8 cellular contexts compared by ENCODE assay signal in the genomic region with DNA sequence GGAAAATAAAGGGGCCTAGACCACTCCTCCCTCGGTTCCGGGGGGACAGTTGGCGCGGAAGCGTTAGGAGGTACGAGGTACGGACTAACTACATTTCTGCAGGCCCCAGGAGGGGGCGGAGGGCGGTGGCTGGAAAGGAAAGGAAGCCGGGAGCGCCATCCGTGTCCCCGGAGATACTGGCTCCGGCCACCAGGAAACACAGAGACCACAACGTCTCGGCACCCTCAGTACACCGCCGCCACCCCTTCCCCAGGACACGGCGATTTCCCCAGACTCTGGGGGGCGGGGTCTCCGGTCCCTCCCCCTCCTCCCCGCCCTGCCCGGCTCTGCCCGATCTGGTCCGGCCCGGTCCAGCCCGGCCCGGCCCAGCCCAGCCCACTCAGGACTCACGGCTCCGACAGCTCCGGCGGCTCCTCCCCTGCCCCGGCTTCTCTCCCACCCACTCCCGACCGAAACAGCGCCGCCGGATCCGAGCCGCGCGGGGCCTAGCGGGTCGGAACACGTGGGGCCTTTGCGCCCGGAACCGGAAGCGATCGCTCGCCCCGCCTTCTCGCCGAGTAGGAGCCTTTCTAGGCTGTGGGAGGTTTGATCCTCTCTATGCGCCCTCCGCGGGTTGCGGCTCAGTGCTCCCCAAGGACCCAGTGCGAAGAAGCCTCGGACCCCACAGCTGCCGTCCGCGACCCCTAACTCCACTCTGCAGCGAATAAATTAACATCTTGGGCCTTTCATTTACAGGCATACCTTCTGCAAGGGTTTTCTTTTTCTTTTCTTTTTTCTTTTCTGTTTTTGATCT. TPM values are rescaled to one million over a fixed set of nuclear protein-coding genes. Genes with fewer than 3 reads are reported as not detected.
DNase-seq lines count a peak whose midpoint lies in the region; ATAC-seq and TF ChIP-seq lines count a peak whose summit lies in the region.

Gene ZNF202, minus strand, starts transcription at position 502 of the 793 bp plus-strand sequence. CDS start 10,772 bp downstream, outside the sequence.

- intact Hi-C loops in mammary epithelial cell (cut with micrococcal nuclease) = loop anchor here (2.0 to 10.0 kb wide), 2 partner anchors 231 to 453 kb away; no protein-coding TSS in a partner anchor

- peak within 1 kb of the TSS; percentile 82 for H3K9ac ChIP-seq in mammary epithelial cell (ENCODE audit: insufficient read depth, low read length)
- H3K9ac ChIP-seq in smooth muscle cell (ENCODE audit: low read depth) = peak within 1 kb of the TSS; percentile 88

- H3F3A ChIP-seq in smooth muscle cell (ENCODE audit: low read depth) = no peaks in the 10 kb centered on the region

- H3K9me3 ChIP-seq in mammary epithelial cell (replicated peaks; ENCODE audit: insufficient read depth, low read length) (no peaks in the 10 kb centered on the region), smooth muscle cell (replicated peaks; ENCODE audit: low read depth) (no peaks in the 10 kb centered on the region)

- H2AFZ ChIP-seq in mammary epithelial cell (ENCODE audit: low read depth, low read length) (peak within 1 kb of the TSS; percentile 94), smooth muscle cell (ENCODE audit: low read depth) (peak within 1 kb of the TSS; percentile 100)

- CTCF ChIA-PET in mammary epithelial cell (lab: Charles Lee; ENCODE audit: low non-redundant PET) = interaction anchor here (0.6 kb wide), 1 partner anchor 327 kb away, joined by 3 read pairs; no protein-coding TSS in a partner anchor

- H3K36me3 ChIP-seq in mammary epithelial cell (ENCODE audit: insufficient read depth, low read length) (peaks cover 9% of the 10 kb centered on the region), smooth muscle cell (ENCODE audit: low read depth) (no peaks in the 10 kb centered on the region)

- TF ChIP-seq POLR2A in GM18951 (IDR thresholded peaks at IDR 0.05; ENCODE audit: extremely low read depth, insufficient read depth, insufficient read length) = peak; percentile 80

- TF ChIP-seq CTCF in AG09319 (IDR thresholded peaks at IDR 0.05; ENCODE audit: low read depth, low read length) = peak; percentile 8
- no peak; the same call in 1 of the 2 replicates for TF ChIP-seq CTCF in WI38 (IDR thresholded peaks at IDR 0.05; ENCODE audit: low read depth, low read length)
- TF ChIP-seq CTCF in mammary epithelial cell (conservative IDR thresholded peaks at IDR 0.05 in 1 of 2, IDR thresholded peaks at IDR 0.05 in 1 of 2; ENCODE audit: extremely low read depth in 1 of 2, insufficient read depth in 1 of 2, low read depth in 1 of 2, low read length in 2 of 2) = peak in 1 of 2 donors; percentile 31
- peak; percentile 10 for TF ChIP-seq CTCF in smooth muscle cell (IDR thresholded peaks at IDR 0.05; ENCODE audit: borderline replicate concordance, insufficient read depth, poor library complexity, severe bottlenecking)

- peak within 1 kb of the TSS; percentile 49 for H3K27ac ChIP-seq in mammary epithelial cell (ENCODE audit: insufficient read depth, low read depth, low read length)
- H3K27ac ChIP-seq in smooth muscle cell (ENCODE audit: low read depth) = peak within 1 kb of the TSS; percentile 40

- WGBS in mammary epithelial cell (ENCODE audit: low coverage, missing lambda C conversion rate) = 0% methylated on average over 9 of the region's 65 CpGs
- WGBS in smooth muscle cell (ENCODE audit: low lambda C conversion rate) = under 1% methylated on average over 34 of the region's 65 CpGs

- dilution Hi-C loops in mammary epithelial cell (cut with HindIII; ENCODE audit: low sequenced_read_pairs) = no loop called here

- H3K4me1 ChIP-seq in mammary epithelial cell (ENCODE audit: insufficient read depth, low read length) = peaks cover 15% of the 10 kb centered on the region
- peaks cover 18% of the 10 kb centered on the region for H3K4me1 ChIP-seq in smooth muscle cell (ENCODE audit: low read depth)

- H3K79me2 ChIP-seq in mammary epithelial cell (ENCODE audit: insufficient read depth, low read length) (peaks cover 51% of the 10 kb centered on the region), smooth muscle cell (ENCODE audit: low read depth) (peaks cover 36% of the 10 kb centered on the region)

- DNase-seq in AG09319 (ENCODE audit: extremely low read depth, low read depth) (peak; percentile 67), NCI-H2227 treated with DMSO at 0.1 percent for 48 hours (lab: John Stamatoyannopoulos, UW) (peak; percentile 65), mammary epithelial cell (peak; percentile 84), iPS-NIHi7 (ENCODE audit: extremely low spot score) (peak; percentile 89), smooth muscle cell (lab: John Stamatoyannopoulos, UW; ENCODE audit: unreplicated experiment) (peak; percentile 55)

- H3K4me3 ChIP-seq in WI38 (ENCODE audit: low read depth, low read length) (peak within 1 kb of the TSS; percentile 93), mammary epithelial cell (replicated peaks in 1 of 3; ENCODE audit: insufficient read depth in 1 of 3, low read depth in 2 of 3, low read length in 3 of 3) (peak within 1 kb of the TSS; percentile 84 to 98 (median 91)), smooth muscle cell (peak within 1 kb of the TSS; percentile 75)

- TSS peak; percentile 21 for BruUV-seq in mammary epithelial cell (replicated peaks; lab: Mats Ljungman, UMichigan)

- ATAC-seq in HG03175 (IDR thresholded peaks at IDR 0.05; ENCODE audit: unreplicated experiment) = peak; percentile 99

- H3K27me3 ChIP-seq in mammary epithelial cell (ENCODE audit: insufficient read depth, low read length) (no peaks in the 10 kb centered on the region), smooth muscle cell (ENCODE audit: low read depth) (no peaks in the 10 kb centered on the region)

- in situ Hi-C loops in GM18951 (cut with MboI; ENCODE audit: low sequenced_read_pairs, unreplicated experiment) = no loop called here
- in situ Hi-C loops in mammary epithelial cell (cut with MboI; ENCODE audit: low sequenced_read_pairs in 2 of 2) = loop anchor here in 1 of 2 donors (25.0 kb wide), 1 partner anchor 321 kb away; no protein-coding TSS in a partner anchor

- H3K4me2 ChIP-seq in mammary epithelial cell (ENCODE audit: insufficient read depth, low read depth, low read length) = peak within 1 kb of the TSS; percentile 84
- H3K4me2 ChIP-seq in smooth muscle cell = peak within 1 kb of the TSS; percentile 97

- H4K20me1 ChIP-seq in mammary epithelial cell (ENCODE audit: insufficient read depth, low read length) (no peaks in the 10 kb centered on the region), smooth muscle cell (ENCODE audit: low read depth) (peaks cover 11% of the 10 kb centered on the region)

RNA-seq across cellular contexts. Expression of gene ZNF202, which starts in this region (rescaled TPM):
- total RNA-seq in mammary epithelial cell (10 to 100 TPM in 1 of 2 donors, 1 to 10 TPM in 1; 6.7 to 19.3 TPM), smooth muscle cell (3.6 and 6.3 TPM in 2 replicates)
- polyA plus RNA-seq in mammary epithelial cell (9.3 TPM), smooth muscle cell (6.1 and 6.2 TPM in 2 replicates)
- 8.6 TPM for polyA minus RNA-seq in mammary epithelial cell

Comparison
In these comparisons a context has a peak if more than half of its experiments do, and no peak if none do; other contexts are left out.
1. Peak in every context shown above with its lines: DNase-seq, ATAC-seq, H3K4me3 ChIP-seq and H3K27ac ChIP-seq.